In the genomic region with DNA sequence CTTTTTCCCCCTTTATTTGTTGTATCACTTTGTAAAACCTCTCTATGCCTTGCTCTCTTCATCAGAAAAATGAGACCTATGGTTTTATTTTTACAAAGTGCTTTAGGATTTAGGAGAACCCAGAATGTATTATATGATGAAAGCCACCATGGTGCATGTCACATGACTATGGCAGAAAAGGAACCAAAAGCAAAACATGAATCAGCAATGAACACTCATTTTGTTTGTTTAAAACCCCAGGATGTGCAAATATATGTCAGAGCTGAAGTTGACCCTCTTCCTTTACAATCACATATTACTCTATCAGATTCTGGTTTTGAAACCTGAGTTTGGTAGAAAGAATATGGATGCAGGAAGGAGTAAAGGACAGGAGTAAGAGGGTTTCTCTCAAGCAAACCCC, we compare ENCODE assay signal across 20 cellular contexts.
DNase-seq lines count a peak whose midpoint lies in the region; ATAC-seq, FAIRE-seq and TF ChIP-seq lines count a peak whose summit lies in the region.
"Had no signal": no experiment of that assay in that cellular context is flagged by ENCODE, and none has a peak within 500 bp of the region (broad histone marks: within the 10 kb centered on the region; RNA-seq: fewer than 3 reads in every experiment).

No MANE protein-coding gene starts in this region.

- peak; percentile 48 for ATAC-seq in HG02610 (IDR thresholded peaks at IDR 0.05; ENCODE audit: unreplicated experiment)
- no peak for ATAC-seq in HG03439 (IDR thresholded peaks at IDR 0.05; ENCODE audit: unreplicated experiment)
- ATAC-seq: effector memory CD8-positive, alpha-beta T cell; GM12878 had no signal

- H3K9me3 ChIP-seq in astrocyte (ENCODE audit: insufficient read depth, low read depth, low read length) (no peaks in the 10 kb centered on the region), OCI-LY7 (ENCODE audit: low read length) (no peaks in the 10 kb centered on the region)
- H3K9me3 ChIP-seq: sigmoid colon, testis had no signal

- CTCF ChIA-PET in OCI-LY7 (lab: Charles Lee; ENCODE audit: unreplicated experiment): no interaction called here

- TF ChIP-seq CTCF in astrocyte (IDR thresholded peaks at IDR 0.05; ENCODE audit: insufficient read depth, low read depth, low read length) (no peak), OCI-LY7 (conservative IDR thresholded peaks at IDR 0.05; ENCODE audit: low read length) (no peak)

- intact Hi-C loops in OCI-LY7 (cut with micrococcal nuclease; ENCODE audit: unreplicated experiment): no loop called here

- no peak overlapping the region for H3K27ac ChIP-seq in astrocyte (ENCODE audit: low read depth, low read length)
- no peak overlapping the region for H3K27ac ChIP-seq in OCI-LY7 (ENCODE audit: low read depth, low read length, poor library complexity, severe bottlenecking)
- H3K27ac ChIP-seq: C4-2B, sigmoid colon, testis had no signal

- H3K4me1 ChIP-seq in astrocyte (ENCODE audit: insufficient read depth, low read length): peaks cover 40% of the 10 kb centered on the region
- H3K4me1 ChIP-seq in OCI-LY7 (ENCODE audit: insufficient read depth, low read length, poor library complexity, severe bottlenecking): no peaks in the 10 kb centered on the region
- H3K4me1 ChIP-seq: testis had no signal

- H4K20me1 ChIP-seq in astrocyte (ENCODE audit: insufficient read depth, low read length) (no peaks in the 10 kb centered on the region), OCI-LY7 (ENCODE audit: insufficient read depth, low read length) (no peaks in the 10 kb centered on the region)

- H3K36me3 ChIP-seq in astrocyte (ENCODE audit: insufficient read depth, low read length) (no peaks in the 10 kb centered on the region), OCI-LY7 (ENCODE audit: insufficient read depth, low read length) (no peaks in the 10 kb centered on the region)
- H3K36me3 ChIP-seq: sigmoid colon had no signal

- peak overlapping the region; percentile 79 for H3K27ac Mint-ChIP-seq in astrocyte (ENCODE audit: unreplicated experiment)
- H3K27ac Mint-ChIP-seq: activated naive CD4-positive, alpha-beta T cell treated with anti-CD3 and anti-CD28 coated beads, Interleukin-2, amount 50 U/mL, for 24 hours; effector memory CD8-positive, alpha-beta T cell; memory B cell; T-helper 2 cell treated with Interferon-gamma antibody and Interleukin-4, amounts not matched to agents 5 μg/mL and 100 μg/mL, for 36 hours had no signal

- peaks cover 56% of the 10 kb centered on the region for H3K4me1 Mint-ChIP-seq in astrocyte (ENCODE audit: low read depth, unreplicated experiment)
- H3K4me1 Mint-ChIP-seq: activated naive CD4-positive, alpha-beta T cell treated with anti-CD3 and anti-CD28 coated beads, Interleukin-2, amount 50 U/mL, for 24 hours; memory B cell had no signal

- no peak overlapping the region for H3K9ac ChIP-seq in astrocyte (ENCODE audit: low read length)

- H3K36me3 Mint-ChIP-seq in astrocyte (ENCODE audit: low read depth, unreplicated experiment): peaks cover 8% of the 10 kb centered on the region
- H3K36me3 Mint-ChIP-seq: activated naive CD4-positive, alpha-beta T cell treated with anti-CD3 and anti-CD28 coated beads, Interleukin-2, amount 50 U/mL, for 24 hours; memory B cell had no signal

- H3K9me2 ChIP-seq in OCI-LY7 (ENCODE audit: insufficient read depth, low read length): no peaks in the 10 kb centered on the region

- no peak overlapping the region for H2AFZ ChIP-seq in astrocyte (ENCODE audit: low read depth, low read length)
- H2AFZ ChIP-seq in OCI-LY7 (ENCODE audit: low read length): no peak overlapping the region

- POLR2A ChIA-PET in OCI-LY7 (lab: Charles Lee): interaction anchor here (0.5 kb wide), 1 partner anchor 294 kb away, joined by 3 read pairs; no protein-coding TSS in a partner anchor

- H3K79me2 ChIP-seq in astrocyte (ENCODE audit: insufficient read depth, low read length) (no peaks in the 10 kb centered on the region), OCI-LY7 (ENCODE audit: insufficient read depth, low read depth, low read length) (no peaks in the 10 kb centered on the region)

- H3K4me2 ChIP-seq in astrocyte (ENCODE audit: low read length): peak overlapping the region; percentile 63
- no peak overlapping the region for H3K4me2 ChIP-seq in OCI-LY7 (ENCODE audit: low read length)

- FAIRE-seq in astrocyte (lab: Jason Lieb, UNC): peak; percentile 13
- FAIRE-seq: GM12878 had no signal

- peaks cover 4% of the 10 kb centered on the region for H3K9me3 Mint-ChIP-seq in astrocyte (ENCODE audit: unreplicated experiment)
- H3K9me3 Mint-ChIP-seq: activated naive CD4-positive, alpha-beta T cell treated with anti-CD3 and anti-CD28 coated beads, Interleukin-2, amount 50 U/mL, for 24 hours had no signal

- peak; percentile 73 for DNase-seq in DMS53 (lab: John Stamatoyannopoulos, UW)
- no peak for DNase-seq in astrocyte (ENCODE audit: low read depth)
- DNase-seq in kidney tubule cell (ENCODE audit: low spot score): peak; percentile 48
- DNase-seq in AML-193 (lab: John Stamatoyannopoulos, UW): no peak
- DNase-seq in activated T-cell treated with anti-CD3 and anti-CD28 coated beads, Interleukin-2, amount 50 U/mL, for 48 hours: no peak
- DNase-seq in OCI-LY7 (ENCODE audit: low spot score): no peak
- DNase-seq: effector memory CD8-positive, alpha-beta T cell; H7; NCI-H1105; NCI-H774; sigmoid colon; stimulated activated CD4-positive, alpha-beta T cell treated with anti-CD3 and anti-CD28 coated beads, Interleukin-4, amount 100 ng/mL, for 1 hour; testis had no signal

- no peak overlapping the region for H3K4me3 ChIP-seq in astrocyte (ENCODE audit: insufficient read depth, low read depth, low read length)
- H3K4me3 ChIP-seq in OCI-LY7 (ENCODE audit: low read depth, low read length, poor library complexity, severe bottlenecking): no peak overlapping the region
- H3K4me3 ChIP-seq: GM12878, sigmoid colon, testis had no signal

- no TSS peak for BruUV-seq in OCI-LY7 (replicated peaks; lab: Mats Ljungman, UMichigan)

- no peaks in the 10 kb centered on the region for H3K27me3 Mint-ChIP-seq in astrocyte (ENCODE audit: low read depth, unreplicated experiment)
- H3K27me3 Mint-ChIP-seq: activated naive CD4-positive, alpha-beta T cell treated with anti-CD3 and anti-CD28 coated beads, Interleukin-2, amount 50 U/mL, for 24 hours; effector memory CD8-positive, alpha-beta T cell; memory B cell had no signal

- H3K4me3 Mint-ChIP-seq in astrocyte (ENCODE audit: unreplicated experiment): no peak overlapping the region
- H3K4me3 Mint-ChIP-seq: activated naive CD4-positive, alpha-beta T cell treated with anti-CD3 and anti-CD28 coated beads, Interleukin-2, amount 50 U/mL, for 24 hours; effector memory CD8-positive, alpha-beta T cell; memory B cell; T-helper 2 cell treated with Interferon-gamma antibody and Interleukin-4, amounts not matched to agents 5 μg/mL and 100 μg/mL, for 36 hours had no signal

- no peaks in the 10 kb centered on the region for H3K27me3 ChIP-seq in astrocyte (ENCODE audit: insufficient read depth, low read length)
- H3K27me3 ChIP-seq: sigmoid colon, testis had no signal

Comparison
In these comparisons a context has a peak if more than half of its experiments do, and no peak if none do; other contexts are left out.
1. DNase-seq: peak in DMS53 (single experiment) and kidney tubule cell (single experiment); none in astrocyte (single experiment), AML-193 (0 of 2), activated T-cell treated with anti-CD3 and anti-CD28 coated beads, Interleukin-2, amount 50 U/mL, for 48 hours (0 of 2) and OCI-LY7 (single experiment).